In the genomic region with DNA sequence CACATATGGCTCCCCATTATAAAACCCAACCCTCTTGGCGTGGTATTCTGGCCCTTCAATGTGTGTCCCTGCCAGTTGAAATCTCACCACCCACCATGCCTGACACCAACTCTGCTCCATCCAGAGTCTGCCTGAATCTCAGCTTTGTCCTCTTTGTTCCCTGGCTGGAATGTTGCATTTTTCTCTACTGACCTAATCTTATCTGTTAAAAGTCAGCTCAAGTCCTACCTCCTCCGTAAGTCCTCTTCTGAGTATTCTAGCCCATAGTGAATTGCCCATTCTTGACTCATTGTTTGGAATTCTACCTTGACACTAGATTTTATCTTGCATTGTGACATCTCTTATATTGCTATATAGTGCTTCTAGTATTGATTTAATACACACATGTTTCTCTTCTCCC, we compare ENCODE assay signal across 17 cellular contexts.
"Had no signal": no experiment of that assay in that cellular context is flagged by ENCODE, and none has a peak within 500 bp of the region (broad histone marks: within the 10 kb centered on the region; RNA-seq: fewer than 3 reads in every experiment).

No MANE protein-coding gene starts in this region.

- H3K9me3 ChIP-seq: ascending aorta, transverse colon had no signal

- DNase-seq: activated CD4-positive, alpha-beta T cell treated with anti-CD3 and anti-CD28 coated beads for 4 hours; activated CD8-positive, alpha-beta memory T cell treated with anti-CD3 and anti-CD28 coated beads, Interleukin-2, amount 50 U/mL, for 4 hours; activated CD8-positive, alpha-beta T cell treated with anti-CD3 and anti-CD28 coated beads for 36 hours; activated T-cell treated with anti-CD3 and anti-CD28 coated beads, Interleukin-2, amount 50 U/mL, for 72 hours; cerebellar nuclear complex; foreskin fibroblast; glutamatergic neuron; immature natural killer cell; posterior cingulate gyrus; T-helper 1 cell; transverse colon; WERI-Rb-1 had no signal

- H3K4me3 Mint-ChIP-seq: activated CD8-positive, alpha-beta T cell treated with anti-CD3 and anti-CD28 coated beads for 36 hours; activated T-cell treated with anti-CD3 and anti-CD28 coated beads, Interleukin-2, amount 50 U/mL, for 72 hours; immature natural killer cell; memory B cell; stimulated activated effector memory CD8-positive, alpha-beta T cell treated with anti-CD3 and anti-CD28 coated beads, Interleukin-12 subunit alpha, Interleukin-12 subunit beta, amount 100 ng/mL, for 72 hours had no signal

- H3K27ac Mint-ChIP-seq: activated CD8-positive, alpha-beta T cell treated with anti-CD3 and anti-CD28 coated beads for 36 hours; activated T-cell treated with anti-CD3 and anti-CD28 coated beads, Interleukin-2, amount 50 U/mL, for 72 hours; immature natural killer cell; memory B cell; stimulated activated effector memory CD8-positive, alpha-beta T cell treated with anti-CD3 and anti-CD28 coated beads, Interleukin-12 subunit alpha, Interleukin-12 subunit beta, amount 100 ng/mL, for 72 hours had no signal

- H3K4me1 Mint-ChIP-seq: immature natural killer cell; memory B cell; stimulated activated effector memory CD8-positive, alpha-beta T cell treated with anti-CD3 and anti-CD28 coated beads, Interleukin-12 subunit alpha, Interleukin-12 subunit beta, amount 100 ng/mL, for 72 hours had no signal

- ATAC-seq: activated CD8-positive, alpha-beta T cell treated with anti-CD3 and anti-CD28 coated beads for 36 hours; activated T-cell treated with anti-CD3 and anti-CD28 coated beads, Interleukin-2, amount 50 U/mL, for 72 hours; esophagus mucosa; stimulated activated effector memory CD8-positive, alpha-beta T cell treated with anti-CD3 and anti-CD28 coated beads, Interleukin-12 subunit alpha, Interleukin-12 subunit beta, amount 100 ng/mL, for 72 hours had no signal

- H3K36me3 ChIP-seq: ascending aorta, transverse colon, WERI-Rb-1 had no signal

- H3K36me3 Mint-ChIP-seq: immature natural killer cell; memory B cell; stimulated activated effector memory CD8-positive, alpha-beta T cell treated with anti-CD3 and anti-CD28 coated beads, Interleukin-12 subunit alpha, Interleukin-12 subunit beta, amount 100 ng/mL, for 72 hours had no signal

- H3K27ac ChIP-seq: ascending aorta, skin epidermis, transverse colon, WERI-Rb-1 had no signal

- H3K4me3 ChIP-seq: ascending aorta, skin epidermis, transverse colon had no signal

- H3K27me3 ChIP-seq: ascending aorta, transverse colon had no signal

- H3K4me1 ChIP-seq: ascending aorta, transverse colon had no signal

- H3K9me3 Mint-ChIP-seq: activated CD8-positive, alpha-beta T cell treated with anti-CD3 and anti-CD28 coated beads for 36 hours; activated T-cell treated with anti-CD3 and anti-CD28 coated beads, Interleukin-2, amount 50 U/mL, for 72 hours; memory B cell; stimulated activated effector memory CD8-positive, alpha-beta T cell treated with anti-CD3 and anti-CD28 coated beads, Interleukin-12 subunit alpha, Interleukin-12 subunit beta, amount 100 ng/mL, for 72 hours had no signal
